Comparison of ENCODE assay signal across 1 cellular context in the genomic region with DNA sequence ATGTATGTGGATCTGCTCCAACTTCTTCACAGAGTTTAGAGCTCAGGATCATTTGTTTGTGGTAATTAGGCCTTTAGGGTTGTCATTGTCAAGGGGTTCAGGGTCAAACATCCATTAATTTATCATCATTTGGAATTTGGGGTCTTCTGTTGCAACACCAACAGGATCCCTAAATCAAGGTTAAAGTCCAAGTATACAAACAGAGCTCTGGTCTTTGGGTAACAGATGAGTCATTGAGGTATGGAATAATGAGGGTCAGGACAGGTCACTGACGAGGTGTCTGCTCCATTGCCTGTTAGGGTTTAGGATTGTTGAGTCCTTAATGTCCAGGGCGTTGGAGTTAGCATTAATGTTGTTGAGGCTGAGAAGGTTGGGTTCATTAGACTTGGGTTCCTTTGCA.
TF ChIP-seq lines count a peak whose summit lies in the region.

No MANE protein-coding gene starts in this region.

TF ChIP-seq in HepG2, 621 proteins besides CTCF, POLR2A, EP300 and RAD21 (continued from another document):
- TF ChIP-seq, protein P1, sequence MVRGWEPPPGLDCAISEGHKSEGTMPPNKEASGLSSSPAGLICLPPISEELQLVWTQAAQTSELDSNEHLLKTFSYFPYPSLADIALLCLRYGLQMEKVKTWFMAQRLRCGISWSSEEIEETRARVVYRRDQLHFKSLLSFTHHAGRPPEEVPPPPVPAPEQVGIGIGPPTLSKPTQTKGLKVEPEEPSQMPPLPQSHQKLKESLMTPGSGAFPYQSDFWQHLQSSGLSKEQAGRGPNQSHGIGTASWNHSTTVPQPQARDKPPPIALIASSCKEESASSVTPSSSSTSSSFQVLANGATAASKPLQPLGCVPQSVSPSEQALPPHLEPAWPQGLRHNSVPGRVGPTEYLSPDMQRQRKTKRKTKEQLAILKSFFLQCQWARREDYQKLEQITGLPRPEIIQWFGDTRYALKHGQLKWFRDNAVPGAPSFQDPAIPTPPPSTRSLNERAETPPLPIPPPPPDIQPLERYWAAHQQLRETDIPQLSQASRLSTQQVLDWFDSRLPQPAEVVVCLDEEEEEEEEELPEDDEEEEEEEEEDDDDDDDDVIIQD (CRISPR knock-in tag; IDR thresholded peaks at IDR 0.05; ENCODE audit: low read depth): peak; percentile 86
- TF ChIP-seq DPF2 (CRISPR knock-in tag; IDR thresholded peaks at IDR 0.05; ENCODE audit: borderline replicate concordance, low read depth): 0 out of 2 replicates have a peak, but pooled peaks have one; percentile 15
- TF ChIP-seq ELF3 (CRISPR knock-in tag; IDR thresholded peaks at IDR 0.05): 0 out of 2 replicates have a peak, but pooled peaks have one; percentile 19
- peak; percentile 52; the same call in 1 of the 2 replicates for TF ChIP-seq NR2F2 (IDR thresholded peaks at IDR 0.05; ENCODE audit: borderline replicate concordance, low read depth)
- peak; percentile 63; the same call in 1 of the 2 replicates for TF ChIP-seq NCOA2 (CRISPR knock-in tag; IDR thresholded peaks at IDR 0.05)
- 0 out of 2 replicates have a peak, but pooled peaks have one; percentile 34 for TF ChIP-seq ZNF24 (IDR thresholded peaks at IDR 0.05)
- TF ChIP-seq, protein P2, sequence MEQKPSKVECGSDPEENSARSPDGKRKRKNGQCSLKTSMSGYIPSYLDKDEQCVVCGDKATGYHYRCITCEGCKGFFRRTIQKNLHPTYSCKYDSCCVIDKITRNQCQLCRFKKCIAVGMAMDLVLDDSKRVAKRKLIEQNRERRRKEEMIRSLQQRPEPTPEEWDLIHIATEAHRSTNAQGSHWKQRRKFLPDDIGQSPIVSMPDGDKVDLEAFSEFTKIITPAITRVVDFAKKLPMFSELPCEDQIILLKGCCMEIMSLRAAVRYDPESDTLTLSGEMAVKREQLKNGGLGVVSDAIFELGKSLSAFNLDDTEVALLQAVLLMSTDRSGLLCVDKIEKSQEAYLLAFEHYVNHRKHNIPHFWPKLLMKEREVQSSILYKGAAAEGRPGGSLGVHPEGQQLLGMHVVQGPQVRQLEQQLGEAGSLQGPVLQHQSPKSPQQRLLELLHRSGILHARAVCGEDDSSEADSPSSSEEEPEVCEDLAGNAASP (CRISPR knock-in tag; IDR thresholded peaks at IDR 0.05; ENCODE audit: borderline replicate concordance): peak; percentile 93
- TF ChIP-seq MXI1 (IDR thresholded peaks at IDR 0.05; ENCODE audit: borderline replicate concordance, low read depth, low read length): peak; percentile 2; the same call in 1 of the 3 replicates
- TF ChIP-seq, protein P3, sequence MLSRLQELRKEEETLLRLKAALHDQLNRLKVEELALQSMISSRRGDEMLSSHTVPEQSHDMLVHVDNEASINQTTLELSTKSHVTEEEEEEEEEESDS (CRISPR knock-in tag; IDR thresholded peaks at IDR 0.05; ENCODE audit: borderline replicate concordance): no peak
- peak; percentile 44; the same call in 1 of the 2 replicates for TF ChIP-seq FOXK1 (CRISPR knock-in tag; IDR thresholded peaks at IDR 0.05; ENCODE audit: borderline replicate concordance, low read depth)
- no peak for TF ChIP-seq IKZF1 (IDR thresholded peaks at IDR 0.05)
- TF ChIP-seq TBX3 (IDR thresholded peaks at IDR 0.05; ENCODE audit: borderline replicate concordance): peak; percentile 66; the same call in 1 of the 2 replicates
- no peak for TF ChIP-seq SP2 (CRISPR knock-in tag; IDR thresholded peaks at IDR 0.05)
- no peak for TF ChIP-seq ZNF660 (CRISPR knock-in tag; IDR thresholded peaks at IDR 0.05; ENCODE audit: borderline replicate concordance, low read depth)
- TF ChIP-seq HNF4A (CRISPR knock-in tag; IDR thresholded peaks at IDR 0.05): peak; percentile 75
- TF ChIP-seq ARNT2 (CRISPR knock-in tag; IDR thresholded peaks at IDR 0.05; ENCODE audit: low read depth): no peak
- no peak for TF ChIP-seq CAMTA2 (CRISPR knock-in tag; IDR thresholded peaks at IDR 0.05; ENCODE audit: borderline replicate concordance)
- TF ChIP-seq, protein P4, sequence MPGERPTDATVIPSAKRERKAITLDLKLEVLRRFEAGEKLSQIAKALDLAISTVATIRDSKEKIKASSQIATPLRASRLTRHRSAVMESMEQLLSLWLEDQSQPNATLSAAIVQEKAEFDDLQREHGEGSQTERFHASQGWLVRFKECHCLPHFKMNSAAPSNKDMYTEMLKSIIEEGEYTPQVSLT (CRISPR knock-in tag; IDR thresholded peaks at IDR 0.05; ENCODE audit: borderline replicate concordance, low read depth): no peak
- no peak for TF ChIP-seq MEIS1 (CRISPR knock-in tag; IDR thresholded peaks at IDR 0.05; ENCODE audit: borderline replicate concordance)
- no peak for TF ChIP-seq ZNF101 (CRISPR knock-in tag; IDR thresholded peaks at IDR 0.05; ENCODE audit: borderline replicate concordance, low read depth)
- TF ChIP-seq ETV5 (CRISPR knock-in tag; IDR thresholded peaks at IDR 0.05; ENCODE audit: borderline replicate concordance): peak; percentile 39; the same call in 1 of the 2 replicates
- TF ChIP-seq FOXM1 (CRISPR knock-in tag; IDR thresholded peaks at IDR 0.05): no peak
- TF ChIP-seq, protein P5, sequence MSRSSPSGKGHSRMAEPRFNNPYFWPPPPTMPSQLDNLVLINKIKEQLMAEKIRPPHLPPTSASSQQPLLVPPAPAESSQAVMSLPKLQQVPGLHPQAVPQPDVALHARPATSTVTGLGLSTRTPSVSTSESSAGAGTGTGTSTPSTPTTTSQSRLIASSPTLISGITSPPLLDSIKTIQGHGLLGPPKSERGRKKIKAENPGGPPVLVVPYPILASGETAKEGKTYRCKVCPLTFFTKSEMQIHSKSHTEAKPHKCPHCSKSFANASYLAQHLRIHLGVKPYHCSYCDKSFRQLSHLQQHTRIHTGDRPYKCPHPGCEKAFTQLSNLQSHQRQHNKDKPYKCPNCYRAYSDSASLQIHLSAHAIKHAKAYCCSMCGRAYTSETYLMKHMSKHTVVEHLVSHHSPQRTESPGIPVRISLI (CRISPR knock-in tag; IDR thresholded peaks at IDR 0.05; ENCODE audit: borderline replicate concordance): no peak
